25 cellular contexts compared by ENCODE assay signal in genomic region chr5:51691538-51691937, GRCh38.
DNase-seq lines count a peak whose midpoint lies in the region; ATAC-seq, FAIRE-seq and TF ChIP-seq lines count a peak whose summit lies in the region.
"Had no signal": no experiment of that assay in that cellular context is flagged by ENCODE, and none has a peak within 500 bp of the region (broad histone marks: within the 10 kb centered on the region; RNA-seq: fewer than 3 reads in every experiment).

No MANE protein-coding gene starts in this region.

- ATAC-seq in PC-3 = peak; percentile 95
- ATAC-seq: A549, HCT116 had no signal

- no peaks in the 10 kb centered on the region for H3K27me3 ChIP-seq in PC-3 (ENCODE audit: low read length)
- H3K27me3 ChIP-seq: BE2C; BLaER1 treated with 17β-estradiol and CSF1 and Interleukin-3, amounts not matched to agents 10 nM and 100 nM had no signal

- no peak for FAIRE-seq in RCC 7860 (lab: Jason Lieb, UNC)
- FAIRE-seq: A549, D721Med, GM12891, GM18507, H54 had no signal

- intact Hi-C loops in PC-3 (cut with micrococcal nuclease) = loop anchor here (1.0 to 2.0 kb wide), 2 partner anchors 119 to 269 kb away; no protein-coding TSS in a partner anchor

- H3K4me2 ChIP-seq in PC-3 (ENCODE audit: low read length) = peak overlapping the region; percentile 3; the same call in 1 of the 2 replicates
- H3K4me2 ChIP-seq: A549; BLaER1 treated with 17β-estradiol and CSF1 and Interleukin-3, amounts not matched to agents 10 nM and 100 nM had no signal

- H3K9me2 ChIP-seq in PC-3 (replicated peaks; ENCODE audit: low read length) = no peaks in the 10 kb centered on the region

- no peaks in the 10 kb centered on the region for H3F3A ChIP-seq in PC-3 (ENCODE audit: low read length, unreplicated experiment)

- H3K9ac ChIP-seq in PC-3 (ENCODE audit: low read length) = no peak overlapping the region
- H3K9ac ChIP-seq: BLaER1 treated with 17β-estradiol and CSF1 and Interleukin-3, amounts not matched to agents 10 nM and 100 nM had no signal

- peaks cover 13% of the 10 kb centered on the region for H3K4me1 ChIP-seq in PC-3 (ENCODE audit: insufficient read depth, low read length)
- H3K4me1 ChIP-seq: A549; BE2C; BLaER1 treated with 17β-estradiol and CSF1 and Interleukin-3, amounts not matched to agents 10 nM and 100 nM had no signal

- no peaks in the 10 kb centered on the region for H3K79me2 ChIP-seq in PC-3 (ENCODE audit: low read length)

- BruUV-seq in PC-3 (replicated peaks; lab: Mats Ljungman, UMichigan) = no TSS peak

- no peak overlapping the region for H3K27ac ChIP-seq in PC-3 (ENCODE audit: low read length)
- H3K27ac ChIP-seq: A549; BLaER1 treated with 17β-estradiol and CSF1 and Interleukin-3, amounts not matched to agents 10 nM and 100 nM had no signal

- peak; percentile 12 for DNase-seq in SIG-M5 treated with dmso at 0.1 percent for 504 hours (lab: John Stamatoyannopoulos, UW; ENCODE audit: unreplicated experiment)
- DNase-seq in SIG-M5 (lab: John Stamatoyannopoulos, UW) = no peak
- peak; percentile 66 for DNase-seq in DMS114 treated with DMSO at 0.1 percent for 48 hours (lab: John Stamatoyannopoulos, UW; ENCODE audit: unreplicated experiment)
- peak; percentile 61 for DNase-seq in HT-29 (ENCODE audit: low spot score)
- peak; percentile 68 for DNase-seq in PC-3
- no peak for DNase-seq in RCC 7860 (ENCODE audit: low spot score)
- no peak for DNase-seq in NCI-H774 (lab: John Stamatoyannopoulos, UW)
- DNase-seq: 8988T; ACHN; AML-193; BE2C; CD4-positive, alpha-beta T cell; CD8-positive, alpha-beta memory T cell; DMS 273 treated with DMSO at 0.1 percent for 48 hours; DMS53; DMS79 treated with DMSO at 0.1 percent for 48 hours; GF-D8; GOT3 had no signal

- CTCF ChIA-PET in PC-3 (lab: Charles Lee) = interaction anchor here (0.6 kb wide), 1 partner anchor 728 kb away, joined by 3 read pairs; no protein-coding TSS in a partner anchor

- H2AFZ ChIP-seq in PC-3 (ENCODE audit: low read length) = no peak overlapping the region

- POLR2A ChIA-PET in PC-3 (lab: Charles Lee; ENCODE audit: unreplicated experiment) = interaction anchor here (0.6 kb wide), 1 partner anchor 309 kb away, joined by 4 read pairs; no protein-coding TSS in a partner anchor

- no peaks in the 10 kb centered on the region for H3K36me3 ChIP-seq in PC-3 (ENCODE audit: low read depth, low read length)
- H3K36me3 ChIP-seq: BE2C; BLaER1 treated with 17β-estradiol and CSF1 and Interleukin-3, amounts not matched to agents 10 nM and 100 nM had no signal

- no peak for TF ChIP-seq CTCF in PC-3 (conservative IDR thresholded peaks at IDR 0.05; ENCODE audit: low read depth, low read length)

- H3K9me3 ChIP-seq in PC-3 (ENCODE audit: low read length) = no peaks in the 10 kb centered on the region
- H3K9me3 ChIP-seq: A549, BE2C had no signal

- H4K20me1 ChIP-seq in PC-3 (ENCODE audit: low read length) = no peaks in the 10 kb centered on the region
- H4K20me1 ChIP-seq: BLaER1 treated with 17β-estradiol and CSF1 and Interleukin-3, amounts not matched to agents 10 nM and 100 nM had no signal

- H3K4me3 ChIP-seq in PC-3 (ENCODE audit: low read length) = no peak overlapping the region
- H3K4me3 ChIP-seq: A549; BLaER1 treated with 17β-estradiol and CSF1 and Interleukin-3, amounts not matched to agents 10 nM and 100 nM had no signal

Comparison
In these comparisons a context has a peak if more than half of its experiments do, and no peak if none do; other contexts are left out.
1. DNase-seq: peak in SIG-M5 treated with dmso at 0.1 percent for 504 hours (single experiment), DMS114 treated with DMSO at 0.1 percent for 48 hours (single experiment), HT-29 (single experiment) and PC-3 (single experiment); none in SIG-M5 (single experiment), RCC 7860 (single experiment) and NCI-H774 (single experiment).